ENCODE assay signal across 22 cellular contexts in genomic region chr4:80419946-80420345, GRCh38.
"Had no signal": no experiment of that assay in that cellular context is flagged by ENCODE, and none has a peak within 500 bp of the region (broad histone marks: within the 10 kb centered on the region; RNA-seq: fewer than 3 reads in every experiment).

No MANE protein-coding gene starts in this region.

- DNase-seq: activated B cell treated with CpG ODN at 0.5 μM for 24 hours; activated CD4-positive, alpha-beta T cell treated with anti-CD3 and anti-CD28 coated beads for 48 hours; activated CD8-positive, alpha-beta memory T cell treated with anti-CD3 and anti-CD28 coated beads, Interleukin-2, amount 50 U/mL, for 4 hours; activated CD8-positive, alpha-beta T cell treated with anti-CD3 and anti-CD28 coated beads, Interleukin-2, amount 10 ng/mL, durations not matched to agents 7 days and 5 days; activated effector memory CD4-positive, alpha-beta T cell treated with anti-CD3 and anti-CD28 coated beads, Interleukin-2, amount 50 U/mL, for 16 hours; activated T-cell treated with anti-CD3 and anti-CD28 coated beads, Interleukin-2, amount 50 U/mL, for 48 hours; adrenal gland; erythroblast; gastrocnemius medialis; heart right ventricle; nephron progenitor cell; occipital lobe; stimulated activated CD4-positive, alpha-beta T cell treated with anti-CD3 and anti-CD28 coated beads, Interleukin-4, amount 100 ng/mL, for 4 hours; stimulated activated CD8-positive, alpha-beta memory T cell treated with anti-CD3 and anti-CD28 coated beads, Interleukin-4, amount 100 ng/mL, for 48 hours; testis; upper lobe of right lung had no signal

- H3K4me1 ChIP-seq: adrenal gland, gastrocnemius medialis, heart right ventricle, testis, upper lobe of right lung had no signal

- H3K27ac ChIP-seq: adrenal gland, cardiac muscle cell, gastrocnemius medialis, heart right ventricle, testis, upper lobe of right lung had no signal

- H3K9me3 Mint-ChIP-seq: activated B cell treated with CpG ODN at 0.5 μM for 24 hours; activated naive CD4-positive, alpha-beta T cell treated with anti-CD3 and anti-CD28 coated beads, Interleukin-2, amount 50 U/mL, for 24 hours; mesothelial cell of epicardium; nephron progenitor cell had no signal

- FAIRE-seq: TTC549 had no signal

- H3K36me3 Mint-ChIP-seq: activated naive CD4-positive, alpha-beta T cell treated with anti-CD3 and anti-CD28 coated beads, Interleukin-2, amount 50 U/mL, for 24 hours; mesothelial cell of epicardium had no signal

- H3K27me3 ChIP-seq: adrenal gland, cardiac muscle cell, gastrocnemius medialis, heart right ventricle, testis, upper lobe of right lung had no signal

- H3K27ac Mint-ChIP-seq: activated B cell treated with CpG ODN at 0.5 μM for 24 hours; activated CD8-positive, alpha-beta T cell treated with anti-CD3 and anti-CD28 coated beads, Interleukin-2, amount 10 ng/mL, durations not matched to agents 7 days and 5 days; activated naive CD4-positive, alpha-beta T cell treated with anti-CD3 and anti-CD28 coated beads, Interleukin-2, amount 50 U/mL, for 24 hours; mesothelial cell of epicardium; nephron progenitor cell; stimulated activated naive CD8-positive, alpha-beta T cell treated with anti-CD3 and anti-CD28 coated beads, Interleukin-15, Interleukin-2, amounts not matched to agents 100 ng/mL and 50 ng/mL, for 24 hours had no signal

- H3K4me1 Mint-ChIP-seq: activated B cell treated with CpG ODN at 0.5 μM for 24 hours had no signal

- H3K4me3 Mint-ChIP-seq: activated B cell treated with CpG ODN at 0.5 μM for 24 hours; activated CD8-positive, alpha-beta T cell treated with anti-CD3 and anti-CD28 coated beads, Interleukin-2, amount 10 ng/mL, durations not matched to agents 7 days and 5 days; activated naive CD4-positive, alpha-beta T cell treated with anti-CD3 and anti-CD28 coated beads, Interleukin-2, amount 50 U/mL, for 24 hours; mesothelial cell of epicardium; nephron progenitor cell; stimulated activated naive CD8-positive, alpha-beta T cell treated with anti-CD3 and anti-CD28 coated beads, Interleukin-15, Interleukin-2, amounts not matched to agents 100 ng/mL and 50 ng/mL, for 24 hours had no signal

- H3K36me3 ChIP-seq: adrenal gland, cardiac muscle cell, gastrocnemius medialis, heart right ventricle, upper lobe of right lung had no signal

- ATAC-seq: activated CD8-positive, alpha-beta T cell treated with anti-CD3 and anti-CD28 coated beads, Interleukin-2, amount 10 ng/mL, durations not matched to agents 7 days and 5 days; gastrocnemius medialis; heart right ventricle; upper lobe of right lung had no signal

- H3K4me3 ChIP-seq: adrenal gland, cardiac muscle cell, gastrocnemius medialis, heart right ventricle, lung, testis, upper lobe of right lung had no signal

- H3K9me3 ChIP-seq: adrenal gland, gastrocnemius medialis, heart right ventricle, testis, upper lobe of right lung had no signal
